ENCODE assay signal across 8 cellular contexts in genomic region chr5:179700401-179700918, GRCh38. TPM values are rescaled to one million over a fixed set of nuclear protein-coding genes. Genes with fewer than 3 reads are reported as not detected.
DNase-seq lines count a peak whose midpoint lies in the region; ATAC-seq and TF ChIP-seq lines count a peak whose summit lies in the region.

No MANE protein-coding gene starts in this region.

- intact Hi-C loops in lower lobe of right lung (cut with DNase I): no loop called here

- DNase-seq in AG10803 (ENCODE audit: low read depth) (no peak), HuH-7 (ENCODE audit: low spot score) (peak; percentile 45), amniotic epithelial cell (ENCODE audit: low read depth) (peak; percentile 72), lower lobe of right lung (no peak), NCI-H748 treated with DMSO at 0.1 percent for 48 hours (lab: John Stamatoyannopoulos, UW) (no peak)

- H3K4me1 ChIP-seq in lower lobe of right lung: peaks cover 33% of the 10 kb centered on the region

- ATAC-seq in lower lobe of right lung: no peak
- ATAC-seq in GM19023 (IDR thresholded peaks at IDR 0.05; ENCODE audit: unreplicated experiment): no peak
- no peak for ATAC-seq in GM19455 (IDR thresholded peaks at IDR 0.05; ENCODE audit: unreplicated experiment)
- ATAC-seq in GM18907 (IDR thresholded peaks at IDR 0.05; ENCODE audit: unreplicated experiment): no peak

- H3K27ac ChIP-seq in lower lobe of right lung: peak overlapping the region; percentile 99

- TF ChIP-seq CTCF in AG10803 (conservative IDR thresholded peaks at IDR 0.05; ENCODE audit: low read length) (no peak), lower lobe of right lung (IDR thresholded peaks at IDR 0.05) (no peak)

- H3K9me3 ChIP-seq in lower lobe of right lung: no peaks in the 10 kb centered on the region

- H3K4me3 ChIP-seq in AG10803 (ENCODE audit: low read length) (peak overlapping the region; percentile 95), lower lobe of right lung (peak overlapping the region; percentile 83)

- H3K36me3 ChIP-seq in lower lobe of right lung: peaks cover 24% of the 10 kb centered on the region

- H3K27me3 ChIP-seq in lower lobe of right lung (ENCODE audit: low read depth): no peaks in the 10 kb centered on the region

RNA-seq across cellular contexts. Expression of gene CANX, which starts 1.7 kb away (rescaled TPM):
- 603 TPM for total RNA-seq in lower lobe of right lung

RNA-seq across cellular contexts. Expression of gene CBY3, which starts 19.6 kb away (rescaled TPM):
- not detected for total RNA-seq in lower lobe of right lung

RNA-seq across cellular contexts. Expression of gene MAML1, which starts 32.2 kb away (rescaled TPM):
- 27.8 TPM for total RNA-seq in lower lobe of right lung

Comparison
In these comparisons a context has a peak if more than half of its experiments do, and no peak if none do; other contexts are left out.
1. DNase-seq: peak in HuH-7 (single experiment) and amniotic epithelial cell (single experiment); none in AG10803 (single experiment), lower lobe of right lung (single experiment) and NCI-H748 treated with DMSO at 0.1 percent for 48 hours (single experiment).